26 cellular contexts compared by ENCODE assay signal in genomic region chr9:8832956-8833355, GRCh38.
"Had no signal": no experiment of that assay in that cellular context is flagged by ENCODE, and none has a peak within 500 bp of the region (broad histone marks: within the 10 kb centered on the region; RNA-seq: fewer than 3 reads in every experiment).

No MANE protein-coding gene starts in this region.

- H3K36me3 ChIP-seq: gastrocnemius medialis, right atrium auricular region, upper lobe of left lung had no signal

- DNase-seq: activated CD4-positive, alpha-beta T cell treated with anti-CD3 and anti-CD28 coated beads for 1 hour; activated CD4-positive, alpha-beta T cell treated with anti-CD3 and anti-CD28 coated beads, Interleukin-2, amount 50 U/mL, for 1 hour; activated CD8-positive, alpha-beta T cell treated with anti-CD3 and anti-CD28 coated beads, Interleukin-2, amount 10 ng/mL, durations not matched to agents 7 days and 5 days; activated gamma-delta T cell; aorta; central memory CD4-positive, alpha-beta T cell; dorsolateral prefrontal cortex; effector memory CD8-positive, alpha-beta T cell; gastrocnemius medialis; head of caudate nucleus; islet precursor cell; left cardiac atrium; occipital lobe; posterior cingulate gyrus; stimulated activated CD4-positive, alpha-beta T cell treated with anti-CD3 and anti-CD28 coated beads, Interleukin-12 subunit alpha, Interleukin-12 subunit beta, amount 100 ng/mL, for 4 hours; stimulated activated CD4-positive, alpha-beta T cell treated with anti-CD3 and anti-CD28 coated beads, Interleukin-4, amount 100 ng/mL, for 4 hours; stimulated activated naive CD8-positive, alpha-beta T cell treated with anti-CD3 and anti-CD28 coated beads, Interleukin-15, Interleukin-2, amounts not matched to agents 100 U/mL and 50 U/mL, for 24 hours; upper lobe of left lung had no signal

- H3K4me3 Mint-ChIP-seq: activated CD8-positive, alpha-beta T cell treated with anti-CD3 and anti-CD28 coated beads, Interleukin-2, amount 10 ng/mL, durations not matched to agents 7 days and 5 days; activated T-helper 1 cell treated with anti-CD3 and anti-CD28 coated beads, Interleukin-12 subunit alpha, Interleukin-12 subunit beta, Interleukin-2, Interleukin-4 antibody, amounts not matched to agents 30 ng/mL and 10 ng/mL and 1 ng/mL, durations not matched to agents 14 hours and 24 hours and 36 hours; effector memory CD8-positive, alpha-beta T cell; memory B cell had no signal

- H3K9me3 ChIP-seq: gastrocnemius medialis, right atrium auricular region, upper lobe of left lung had no signal

- H3K27me3 ChIP-seq: dorsolateral prefrontal cortex, gastrocnemius medialis, right atrium auricular region, upper lobe of left lung had no signal

- H3K4me1 Mint-ChIP-seq: memory B cell had no signal

- H3K9me3 Mint-ChIP-seq: activated naive CD4-positive, alpha-beta T cell treated with anti-CD3 and anti-CD28 coated beads, Interleukin-2, amount 50 U/mL, for 72 hours; activated T-helper 1 cell treated with anti-CD3 and anti-CD28 coated beads, Interleukin-12 subunit alpha, Interleukin-12 subunit beta, Interleukin-2, Interleukin-4 antibody, amounts not matched to agents 30 ng/mL and 10 ng/mL and 1 ng/mL, durations not matched to agents 14 hours and 24 hours and 36 hours; memory B cell had no signal

- H3K27ac Mint-ChIP-seq: activated CD8-positive, alpha-beta T cell treated with anti-CD3 and anti-CD28 coated beads, Interleukin-2, amount 10 ng/mL, durations not matched to agents 7 days and 5 days; activated naive CD4-positive, alpha-beta T cell treated with anti-CD3 and anti-CD28 coated beads, Interleukin-2, amount 50 U/mL, for 72 hours; activated T-helper 1 cell treated with anti-CD3 and anti-CD28 coated beads, Interleukin-12 subunit alpha, Interleukin-12 subunit beta, Interleukin-2, Interleukin-4 antibody, amounts not matched to agents 30 ng/mL and 10 ng/mL and 1 ng/mL, durations not matched to agents 14 hours and 24 hours and 36 hours; effector memory CD8-positive, alpha-beta T cell; memory B cell had no signal

- ATAC-seq: activated CD8-positive, alpha-beta T cell treated with anti-CD3 and anti-CD28 coated beads, Interleukin-2, amount 10 ng/mL, durations not matched to agents 7 days and 5 days; activated naive CD4-positive, alpha-beta T cell treated with anti-CD3 and anti-CD28 coated beads, Interleukin-2, amount 50 U/mL, for 72 hours; effector memory CD8-positive, alpha-beta T cell; esophagus mucosa; gastrocnemius medialis; left cardiac atrium; stimulated activated naive CD8-positive, alpha-beta T cell treated with anti-CD3 and anti-CD28 coated beads, Interleukin-15, Interleukin-2, amounts not matched to agents 100 U/mL and 50 U/mL, for 24 hours had no signal

- FAIRE-seq: colon, endothelial cell of umbilical vein had no signal

- H3K4me1 ChIP-seq: gastrocnemius medialis, right atrium auricular region, upper lobe of left lung had no signal

- H3K27me3 Mint-ChIP-seq: effector memory CD8-positive, alpha-beta T cell; memory B cell had no signal

- H3K4me3 ChIP-seq: dorsolateral prefrontal cortex, gastrocnemius medialis, right atrium auricular region, upper lobe of left lung had no signal

- H3K36me3 Mint-ChIP-seq: activated naive CD4-positive, alpha-beta T cell treated with anti-CD3 and anti-CD28 coated beads, Interleukin-2, amount 50 U/mL, for 72 hours; memory B cell had no signal

- H3K27ac ChIP-seq: gastrocnemius medialis, right atrium auricular region, upper lobe of left lung, VCaP had no signal
